In genomic region chr10:72027498-72027897, GRCh38 we compare ENCODE assay signal across 2 cellular contexts.
TF ChIP-seq lines count a peak whose summit lies in the region.

No MANE protein-coding gene starts in this region.

TF ChIP-seq in HEK293, 187 proteins besides CTCF, POLR2A, EP300 and RAD21 (continues in another document):
- TF ChIP-seq PRDM2 (tag by site-specific recombination; IDR thresholded peaks at IDR 0.05; ENCODE audit: borderline replicate concordance) (no peak), ZNF16 (tag by site-specific recombination; IDR thresholded peaks at IDR 0.05; ENCODE audit: low read depth) (no peak), ZNF518A (tag by site-specific recombination; conservative IDR thresholded peaks at IDR 0.05; ENCODE audit: low read depth) (no peak), KLF9 (tag by site-specific recombination; IDR thresholded peaks at IDR 0.05; ENCODE audit: low read depth) (no peak), ZNF175 (tag by site-specific recombination; IDR thresholded peaks at IDR 0.05) (no peak), PBX3 (CRISPR knock-in tag; IDR thresholded peaks at IDR 0.05) (no peak), ZNF426 (tag by site-specific recombination; IDR thresholded peaks at IDR 0.05) (no peak), ZFP37 (tag by site-specific recombination; IDR thresholded peaks at IDR 0.05) (no peak), ZFP41 (tag by site-specific recombination; IDR thresholded peaks at IDR 0.05; ENCODE audit: borderline replicate concordance) (no peak), ZNF654 (tag by site-specific recombination; IDR thresholded peaks at IDR 0.05; ENCODE audit: low read depth) (no peak), ZNF37A (tag by site-specific recombination; IDR thresholded peaks at IDR 0.05) (no peak), HOXD13 (CRISPR knock-in tag; IDR thresholded peaks at IDR 0.05; ENCODE audit: borderline replicate concordance) (no peak)

TF ChIP-seq in WTC11, 78 proteins besides CTCF, POLR2A, EP300 and RAD21 (continued from another document):
- TF ChIP-seq MLX (CRISPR knock-in tag; IDR thresholded peaks at IDR 0.05) (no peak), GRHL2 (CRISPR knock-in tag; IDR thresholded peaks at IDR 0.05; ENCODE audit: insufficient replicate concordance, severe bottlenecking) (no peak), E2F5 (CRISPR knock-in tag; IDR thresholded peaks at IDR 0.05) (no peak)
